In genomic region chr12:111444706-111445310, GRCh38 we compare ENCODE assay signal across 8 cellular contexts. TPM values are rescaled to one million over a fixed set of nuclear protein-coding genes. Genes with fewer than 3 reads are reported as not detected.
DNase-seq lines count a peak whose midpoint lies in the region; ATAC-seq and TF ChIP-seq lines count a peak whose summit lies in the region.

No MANE protein-coding gene starts in this region.

- H3K4me3 ChIP-seq in skin epidermis: no peak overlapping the region

- peak overlapping the region in 20 of 21 experiments; percentile 14 to 88 (median 63) for H3K27ac ChIP-seq in skin epidermis

- peaks cover 64% of the 10 kb centered on the region for H3K36me3 Mint-ChIP-seq in activated T-helper 1 cell treated with anti-CD3 and anti-CD28 coated beads, Interleukin-12 subunit alpha, Interleukin-12 subunit beta, Interleukin-2, Interleukin-4 antibody, amounts not matched to agents 30 ng/mL and 10 ng/mL and 1 ng/mL, durations not matched to agents 14 hours and 24 hours and 36 hours (ENCODE audit: low read depth)

- H3K9me3 Mint-ChIP-seq in activated T-helper 1 cell treated with anti-CD3 and anti-CD28 coated beads, Interleukin-12 subunit alpha, Interleukin-12 subunit beta, Interleukin-2, Interleukin-4 antibody, amounts not matched to agents 30 ng/mL and 10 ng/mL and 1 ng/mL, durations not matched to agents 14 hours and 24 hours and 36 hours: no peaks in the 10 kb centered on the region

- H3K4me3 Mint-ChIP-seq in activated T-helper 1 cell treated with anti-CD3 and anti-CD28 coated beads, Interleukin-12 subunit alpha, Interleukin-12 subunit beta, Interleukin-2, Interleukin-4 antibody, amounts not matched to agents 30 ng/mL and 10 ng/mL and 1 ng/mL, durations not matched to agents 14 hours and 24 hours and 36 hours: peak overlapping the region; percentile 71

- intact Hi-C loops in activated T-helper 1 cell treated with anti-CD3 and anti-CD28 coated beads, Interleukin-12 subunit alpha, Interleukin-12 subunit beta, Interleukin-2, Interleukin-4 antibody, amounts not matched to agents 30 ng/mL and 10 ng/mL and 1 ng/mL, durations not matched to agents 14 hours and 24 hours and 36 hours (cut with micrococcal nuclease): loop anchor here (1.0 kb wide), 5 partner anchors 10 to 48 kb away; no protein-coding TSS in a partner anchor
- intact Hi-C loops in cardiac septum (cut with DNase I): loop anchor here (5.0 kb wide), 1 partner anchor 38 kb away; the partner anchor contains the start of gene SH2B3

- H3K27me3 Mint-ChIP-seq in activated T-helper 1 cell treated with anti-CD3 and anti-CD28 coated beads, Interleukin-12 subunit alpha, Interleukin-12 subunit beta, Interleukin-2, Interleukin-4 antibody, amounts not matched to agents 30 ng/mL and 10 ng/mL and 1 ng/mL, durations not matched to agents 14 hours and 24 hours and 36 hours (ENCODE audit: insufficient read depth): no peaks in the 10 kb centered on the region

- in situ Hi-C loops in GM13977 (cut with MboI; ENCODE audit: low pct_unique_long_range_greater_than_20kb, low sequenced_read_pairs, unreplicated experiment): loop anchor here (5.0 kb wide), 1 partner anchor 43 kb away; no protein-coding TSS in a partner anchor

- DNase-seq in GM13977 (ENCODE audit: low spot score) (peak; percentile 89), NOMO-1 treated with dmso at 0.1 percent for 144 hours (lab: John Stamatoyannopoulos, UW; ENCODE audit: unreplicated experiment) (peak; percentile 88), cardiac septum (ENCODE audit: low spot score) (peak; percentile 87), NCI-H446 (lab: John Stamatoyannopoulos, UW) (no peak), DMS153 treated with DMSO at 0.1 percent for 48 hours (lab: John Stamatoyannopoulos, UW; ENCODE audit: unreplicated experiment) (no peak)
- DNase-seq in activated T-helper 1 cell treated with anti-CD3 and anti-CD28 coated beads, Interleukin-12 subunit alpha, Interleukin-12 subunit beta, Interleukin-2, Interleukin-4 antibody, amounts not matched to agents 30 ng/mL and 10 ng/mL and 1 ng/mL, durations not matched to agents 14 hours and 24 hours and 36 hours (ENCODE audit: low spot score): peak; percentile 87

- TF ChIP-seq CTCF in GM13977 (IDR thresholded peaks at IDR 0.05; ENCODE audit: extremely low read depth, insufficient read depth, missing control alignments): no peak

- ATAC-seq in HG02588 (IDR thresholded peaks at IDR 0.05; ENCODE audit: unreplicated experiment): peak; percentile 89

- peaks cover 88% of the 10 kb centered on the region for H3K4me1 Mint-ChIP-seq in activated T-helper 1 cell treated with anti-CD3 and anti-CD28 coated beads, Interleukin-12 subunit alpha, Interleukin-12 subunit beta, Interleukin-2, Interleukin-4 antibody, amounts not matched to agents 30 ng/mL and 10 ng/mL and 1 ng/mL, durations not matched to agents 14 hours and 24 hours and 36 hours (ENCODE audit: low read depth)

- H3K27ac Mint-ChIP-seq in activated T-helper 1 cell treated with anti-CD3 and anti-CD28 coated beads, Interleukin-12 subunit alpha, Interleukin-12 subunit beta, Interleukin-2, Interleukin-4 antibody, amounts not matched to agents 30 ng/mL and 10 ng/mL and 1 ng/mL, durations not matched to agents 14 hours and 24 hours and 36 hours: peak overlapping the region; percentile 82

RNA-seq across cellular contexts. Expression of gene SH2B3, which starts 39.1 kb away (rescaled TPM):
- total RNA-seq in activated T-helper 1 cell treated with anti-CD3 and anti-CD28 coated beads, Interleukin-12 subunit alpha, Interleukin-12 subunit beta, Interleukin-2, Interleukin-4 antibody, amounts not matched to agents 30 ng/mL and 10 ng/mL and 1 ng/mL, durations not matched to agents 14 hours and 24 hours and 36 hours: 42.0 and 42.3 TPM in 2 replicates
- total RNA-seq in cardiac septum: 33.7 TPM

Comparison
In these comparisons a context has a peak if more than half of its experiments do, and no peak if none do; other contexts are left out.
1. DNase-seq: peak in GM13977 (single experiment), NOMO-1 treated with dmso at 0.1 percent for 144 hours (single experiment), activated T-helper 1 cell treated with anti-CD3 and anti-CD28 coated beads, Interleukin-12 subunit alpha, Interleukin-12 subunit beta, Interleukin-2, Interleukin-4 antibody, amounts not matched to agents 30 ng/mL and 10 ng/mL and 1 ng/mL, durations not matched to agents 14 hours and 24 hours and 36 hours (single experiment) and cardiac septum (single experiment); none in NCI-H446 (0 of 2) and DMS153 treated with DMSO at 0.1 percent for 48 hours (single experiment).